In the genomic region with DNA sequence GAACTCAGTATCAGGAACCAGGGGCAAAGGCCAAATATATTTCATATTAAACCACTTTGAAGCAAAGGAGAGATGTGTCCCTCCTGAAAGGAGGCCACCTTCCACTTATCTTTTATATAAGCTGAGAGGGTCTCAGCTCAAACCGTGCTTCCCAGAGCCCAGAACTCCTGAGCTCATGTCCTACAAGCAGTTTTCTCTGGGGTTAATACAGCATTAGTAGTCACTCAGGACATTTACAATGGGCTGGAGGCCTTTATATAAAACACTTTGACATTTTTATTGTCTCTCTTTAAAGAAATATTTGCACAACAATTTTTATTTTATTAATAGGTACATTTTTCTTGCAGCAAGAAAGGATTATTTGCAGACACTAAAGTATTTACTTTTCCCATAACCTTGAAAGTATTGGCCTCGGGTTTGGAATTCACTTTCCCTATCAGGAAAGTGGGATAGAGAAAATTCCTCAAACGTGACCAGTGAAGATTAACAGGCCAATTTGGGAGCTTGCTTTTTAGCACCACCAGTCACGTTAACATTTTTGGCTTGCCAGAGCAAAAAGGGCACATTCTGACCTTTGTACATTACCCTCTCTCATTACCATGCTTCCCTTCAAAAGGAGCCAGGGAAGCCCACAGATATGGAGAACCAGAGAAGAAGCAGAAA, we compare ENCODE assay signal across 1 cellular context.
TF ChIP-seq lines count a peak whose summit lies in the region.

No MANE protein-coding gene starts in this region.

TF ChIP-seq in HepG2, 621 proteins besides CTCF, POLR2A, EP300 and RAD21 (continued from another document):
- TF ChIP-seq, protein P1, sequence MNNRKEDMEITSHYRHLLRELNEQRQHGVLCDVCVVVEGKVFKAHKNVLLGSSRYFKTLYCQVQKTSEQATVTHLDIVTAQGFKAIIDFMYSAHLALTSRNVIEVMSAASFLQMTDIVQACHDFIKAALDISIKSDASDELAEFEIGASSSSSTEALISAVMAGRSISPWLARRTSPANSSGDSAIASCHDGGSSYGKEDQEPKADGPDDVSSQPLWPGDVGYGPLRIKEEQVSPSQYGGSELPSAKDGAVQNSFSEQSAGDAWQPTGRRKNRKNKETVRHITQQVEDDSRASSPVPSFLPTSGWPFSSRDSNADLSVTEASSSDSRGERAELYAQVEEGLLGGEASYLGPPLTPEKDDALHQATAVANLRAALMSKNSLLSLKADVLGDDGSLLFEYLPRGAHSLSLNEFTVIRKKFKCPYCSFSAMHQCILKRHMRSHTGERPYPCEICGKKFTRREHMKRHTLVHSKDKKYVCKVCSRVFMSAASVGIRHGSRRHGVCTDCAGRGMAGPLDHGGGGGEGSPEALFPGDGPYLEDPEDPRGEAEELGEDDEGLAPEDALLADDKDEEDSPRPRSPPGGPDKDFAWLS (CRISPR knock-in tag; IDR thresholded peaks at IDR 0.05; ENCODE audit: borderline replicate concordance): no peak
- TF ChIP-seq HDAC1 (CRISPR knock-in tag; IDR thresholded peaks at IDR 0.05): peak; percentile 52; the same call in 1 of the 2 replicates
- no peak for TF ChIP-seq ZNF30 (CRISPR knock-in tag; IDR thresholded peaks at IDR 0.05)
- no peak for TF ChIP-seq TCF12 (IDR thresholded peaks at IDR 0.05)
- TF ChIP-seq TCF12 (CRISPR knock-in tag; IDR thresholded peaks at IDR 0.05): no peak
- no peak for TF ChIP-seq CHD4 (IDR thresholded peaks at IDR 0.05; ENCODE audit: borderline replicate concordance, low read length)
- TF ChIP-seq KLF13 (CRISPR knock-in tag; IDR thresholded peaks at IDR 0.05): no peak
- no peak for TF ChIP-seq ZNF337 (CRISPR knock-in tag; IDR thresholded peaks at IDR 0.05; ENCODE audit: borderline replicate concordance, low read depth)
- TF ChIP-seq ZMAT5 (CRISPR knock-in tag; IDR thresholded peaks at IDR 0.05; ENCODE audit: borderline replicate concordance, low read depth): no peak
- no peak for TF ChIP-seq ZFP91 (CRISPR knock-in tag; IDR thresholded peaks at IDR 0.05; ENCODE audit: borderline replicate concordance)
- TF ChIP-seq XBP1 (CRISPR knock-in tag; IDR thresholded peaks at IDR 0.05): no peak
- TF ChIP-seq, protein P2, sequence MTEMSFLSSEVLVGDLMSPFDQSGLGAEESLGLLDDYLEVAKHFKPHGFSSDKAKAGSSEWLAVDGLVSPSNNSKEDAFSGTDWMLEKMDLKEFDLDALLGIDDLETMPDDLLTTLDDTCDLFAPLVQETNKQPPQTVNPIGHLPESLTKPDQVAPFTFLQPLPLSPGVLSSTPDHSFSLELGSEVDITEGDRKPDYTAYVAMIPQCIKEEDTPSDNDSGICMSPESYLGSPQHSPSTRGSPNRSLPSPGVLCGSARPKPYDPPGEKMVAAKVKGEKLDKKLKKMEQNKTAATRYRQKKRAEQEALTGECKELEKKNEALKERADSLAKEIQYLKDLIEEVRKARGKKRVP (CRISPR knock-in tag; IDR thresholded peaks at IDR 0.05): no peak
- no peak for TF ChIP-seq ZBTB8A (CRISPR knock-in tag; IDR thresholded peaks at IDR 0.05; ENCODE audit: borderline replicate concordance, low read depth)
- no peak for TF ChIP-seq MIER2 (CRISPR knock-in tag; IDR thresholded peaks at IDR 0.05)
- no peak for TF ChIP-seq ZNF841 (CRISPR knock-in tag; IDR thresholded peaks at IDR 0.05; ENCODE audit: borderline replicate concordance)
TF ChIP-seq in HepG2: peak in this region for 55.
